In genomic region chr4:120144634-120145033, GRCh38 we compare ENCODE assay signal across 25 cellular contexts.
"Had no signal": no experiment of that assay in that cellular context is flagged by ENCODE, and none has a peak within 500 bp of the region (broad histone marks: within the 10 kb centered on the region; RNA-seq: fewer than 3 reads in every experiment).

No MANE protein-coding gene starts in this region.

- H3K27ac ChIP-seq: esophagus muscularis mucosa, gastrocnemius medialis, parathyroid adenoma, psoas muscle, sigmoid colon had no signal

- H3K4me1 ChIP-seq: esophagus muscularis mucosa, gastrocnemius medialis, parathyroid adenoma, psoas muscle, sigmoid colon had no signal

- H3K4me3 ChIP-seq: esophagus muscularis mucosa, gastrocnemius medialis, psoas muscle, sigmoid colon had no signal

- H3K9me3 Mint-ChIP-seq: activated naive CD4-positive, alpha-beta T cell treated with anti-CD3 and anti-CD28 coated beads, Interleukin-2, amount 50 U/mL, for 72 hours; stimulated activated effector memory CD8-positive, alpha-beta T cell treated with anti-CD3 and anti-CD28 coated beads, Interleukin-12 subunit alpha, Interleukin-12 subunit beta, amount 100 ng/mL, for 72 hours had no signal

- H3K36me3 ChIP-seq: esophagus muscularis mucosa, gastrocnemius medialis, sigmoid colon had no signal

- H3K4me3 Mint-ChIP-seq: activated CD4-positive, alpha-beta T cell treated with anti-CD3 and anti-CD28 coated beads for 36 hours; activated CD8-positive, alpha-beta memory T cell treated with anti-CD3 and anti-CD28 coated beads, Interleukin-2, amount 10 ng/mL, durations not matched to agents 7 days and 5 days; activated CD8-positive, alpha-beta T cell treated with anti-CD3 and anti-CD28 coated beads, Interleukin-2, amount 10 ng/mL, durations not matched to agents 7 days and 5 days; memory B cell; naive thymus-derived CD8-positive, alpha-beta T cell; neural crest cell; stimulated activated effector memory CD8-positive, alpha-beta T cell treated with anti-CD3 and anti-CD28 coated beads, Interleukin-12 subunit alpha, Interleukin-12 subunit beta, amount 100 ng/mL, for 72 hours; stimulated activated naive CD8-positive, alpha-beta T cell treated with anti-CD3 and anti-CD28 coated beads, Interleukin-15, amount 100 ng/mL, for 72 hours had no signal

- ATAC-seq: activated CD4-positive, alpha-beta T cell treated with anti-CD3 and anti-CD28 coated beads for 36 hours; activated CD8-positive, alpha-beta memory T cell treated with anti-CD3 and anti-CD28 coated beads, Interleukin-2, amount 10 ng/mL, durations not matched to agents 7 days and 5 days; activated CD8-positive, alpha-beta T cell treated with anti-CD3 and anti-CD28 coated beads, Interleukin-2, amount 10 ng/mL, durations not matched to agents 7 days and 5 days; activated naive CD4-positive, alpha-beta T cell treated with anti-CD3 and anti-CD28 coated beads, Interleukin-2, amount 50 U/mL, for 72 hours; gastrocnemius medialis; naive thymus-derived CD8-positive, alpha-beta T cell; psoas muscle; stimulated activated effector memory CD8-positive, alpha-beta T cell treated with anti-CD3 and anti-CD28 coated beads, Interleukin-12 subunit alpha, Interleukin-12 subunit beta, amount 100 ng/mL, for 72 hours; stimulated activated naive CD8-positive, alpha-beta T cell treated with anti-CD3 and anti-CD28 coated beads, Interleukin-15, amount 100 ng/mL, for 72 hours had no signal

- H3K27ac Mint-ChIP-seq: activated CD4-positive, alpha-beta T cell treated with anti-CD3 and anti-CD28 coated beads for 36 hours; activated CD8-positive, alpha-beta memory T cell treated with anti-CD3 and anti-CD28 coated beads, Interleukin-2, amount 10 ng/mL, durations not matched to agents 7 days and 5 days; activated CD8-positive, alpha-beta T cell treated with anti-CD3 and anti-CD28 coated beads, Interleukin-2, amount 10 ng/mL, durations not matched to agents 7 days and 5 days; activated naive CD4-positive, alpha-beta T cell treated with anti-CD3 and anti-CD28 coated beads, Interleukin-2, amount 50 U/mL, for 72 hours; memory B cell; naive thymus-derived CD8-positive, alpha-beta T cell; stimulated activated effector memory CD8-positive, alpha-beta T cell treated with anti-CD3 and anti-CD28 coated beads, Interleukin-12 subunit alpha, Interleukin-12 subunit beta, amount 100 ng/mL, for 72 hours; stimulated activated naive CD8-positive, alpha-beta T cell treated with anti-CD3 and anti-CD28 coated beads, Interleukin-15, amount 100 ng/mL, for 72 hours had no signal

- H3K27me3 ChIP-seq: esophagus muscularis mucosa, gastrocnemius medialis, sigmoid colon had no signal

- DNase-seq: activated CD4-positive, alpha-beta T cell treated with anti-CD3 and anti-CD28 coated beads for 36 hours; activated CD4-positive, CD25-positive, alpha-beta regulatory T cell; activated CD8-positive, alpha-beta memory T cell treated with anti-CD3 and anti-CD28 coated beads, Interleukin-2, amount 10 ng/mL, durations not matched to agents 7 days and 5 days; activated CD8-positive, alpha-beta T cell treated with anti-CD3 and anti-CD28 coated beads, Interleukin-2, amount 10 ng/mL, durations not matched to agents 7 days and 5 days; activated naive CD4-positive, alpha-beta T cell; activated T-cell treated with anti-CD3 and anti-CD28 coated beads, Interleukin-2, amount 50 U/mL, for 48 hours; dermis blood vessel endothelial cell; effector CD4-positive, alpha-beta T cell; gastrocnemius medialis; glutamatergic neuron; naive thymus-derived CD8-positive, alpha-beta T cell; occipital lobe; psoas muscle; sigmoid colon; small intestine; stimulated activated CD4-positive, alpha-beta T cell treated with anti-CD3 and anti-CD28 coated beads, Interleukin-4, amount 100 ng/mL, for 24 hours; stimulated activated naive CD8-positive, alpha-beta T cell treated with anti-CD3 and anti-CD28 coated beads, Interleukin-15, amount 100 ng/mL, for 72 hours; substantia nigra; T-helper 2 cell had no signal

- H3K27me3 Mint-ChIP-seq: activated CD4-positive, alpha-beta T cell treated with anti-CD3 and anti-CD28 coated beads for 36 hours; stimulated activated naive CD8-positive, alpha-beta T cell treated with anti-CD3 and anti-CD28 coated beads, Interleukin-15, amount 100 ng/mL, for 72 hours had no signal

- H3K9me3 ChIP-seq: esophagus muscularis mucosa, gastrocnemius medialis, psoas muscle, sigmoid colon had no signal

- H3K9ac ChIP-seq: parathyroid adenoma had no signal

- H2AFZ ChIP-seq: parathyroid adenoma had no signal

- H3K4me1 Mint-ChIP-seq: activated CD4-positive, alpha-beta T cell treated with anti-CD3 and anti-CD28 coated beads for 36 hours; activated CD8-positive, alpha-beta memory T cell treated with anti-CD3 and anti-CD28 coated beads, Interleukin-2, amount 10 ng/mL, durations not matched to agents 7 days and 5 days; memory B cell; naive thymus-derived CD8-positive, alpha-beta T cell; neural crest cell; stimulated activated effector memory CD8-positive, alpha-beta T cell treated with anti-CD3 and anti-CD28 coated beads, Interleukin-12 subunit alpha, Interleukin-12 subunit beta, amount 100 ng/mL, for 72 hours; stimulated activated naive CD8-positive, alpha-beta T cell treated with anti-CD3 and anti-CD28 coated beads, Interleukin-15, amount 100 ng/mL, for 72 hours had no signal

- H3K36me3 Mint-ChIP-seq: activated CD8-positive, alpha-beta memory T cell treated with anti-CD3 and anti-CD28 coated beads, Interleukin-2, amount 10 ng/mL, durations not matched to agents 7 days and 5 days; activated naive CD4-positive, alpha-beta T cell treated with anti-CD3 and anti-CD28 coated beads, Interleukin-2, amount 50 U/mL, for 72 hours; stimulated activated effector memory CD8-positive, alpha-beta T cell treated with anti-CD3 and anti-CD28 coated beads, Interleukin-12 subunit alpha, Interleukin-12 subunit beta, amount 100 ng/mL, for 72 hours had no signal
